8 cellular contexts compared by ENCODE assay signal in genomic region chr12:48198619-48198973, GRCh38. TPM values are rescaled to one million over a fixed set of nuclear protein-coding genes. Genes with fewer than 3 reads are reported as not detected.
DNase-seq lines count a peak whose midpoint lies in the region; ATAC-seq and TF ChIP-seq lines count a peak whose summit lies in the region.

No MANE protein-coding gene starts in this region.

- peak overlapping the region; percentile 68 for H4K8ac ChIP-seq in neuronal stem cell (ENCODE audit: low read depth, low read length)

- H3K36me3 ChIP-seq in fibroblast of lung (ENCODE audit: control insufficient read depth, insufficient read depth, low read length) = no peaks in the 10 kb centered on the region
- H3K36me3 ChIP-seq in neuronal stem cell (replicated peaks in 1 of 2; ENCODE audit: control insufficient read depth in 2 of 2, insufficient read depth in 2 of 2, low read length in 2 of 2) = no peaks in the 10 kb centered on the region
- H3K36me3 ChIP-seq in A673 (ENCODE audit: insufficient read depth, low read length, poor library complexity, severe bottlenecking) = no peaks in the 10 kb centered on the region

- no peak overlapping the region for H2BK5ac ChIP-seq in neuronal stem cell (ENCODE audit: low read length)

- no peaks in the 10 kb centered on the region for H3K9me3 ChIP-seq in fibroblast of lung (ENCODE audit: control insufficient read depth, insufficient read depth, low read depth, low read length)
- H3K9me3 ChIP-seq in neuronal stem cell (replicated peaks in 1 of 2; ENCODE audit: control insufficient read depth in 2 of 2, insufficient read depth in 1 of 2, low read depth in 1 of 2, low read length in 2 of 2) = peaks cover 4 to 9% of the 10 kb centered on the region in 2 donors
- no peaks in the 10 kb centered on the region for H3K9me3 ChIP-seq in A673 (ENCODE audit: low read depth, low read length, poor library complexity, severe bottlenecking)

- H3K4me1 Mint-ChIP-seq in activated CD4-positive, alpha-beta T cell treated with anti-CD3 and anti-CD28 coated beads, Interleukin-2, amount 10 ng/mL, durations not matched to agents 7 days and 5 days = peaks cover 47% of the 10 kb centered on the region

- H3K79me2 ChIP-seq in fibroblast of lung (ENCODE audit: control insufficient read depth, insufficient read depth, low read length) = no peaks in the 10 kb centered on the region

- WGBS in neuronal stem cell (ENCODE audit: extremely low coverage in 2 of 2, insufficient read length in 2 of 2, insufficient replicate concordance in 1 of 2), 2 donors = no CpG with 5 or more reads among the region's 27 CpGs

- H3K23ac ChIP-seq in neuronal stem cell (ENCODE audit: low read depth, low read length, poor library complexity) = no peak overlapping the region

- peak overlapping the region; percentile 92 for H3K18ac ChIP-seq in neuronal stem cell (ENCODE audit: low read length)

- H3K36me3 Mint-ChIP-seq in activated CD4-positive, alpha-beta T cell treated with anti-CD3 and anti-CD28 coated beads, Interleukin-2, amount 10 ng/mL, durations not matched to agents 7 days and 5 days (ENCODE audit: low read depth) = peaks cover 45% of the 10 kb centered on the region

- H3K9ac ChIP-seq in fibroblast of lung (ENCODE audit: insufficient read depth, low read length) = peak overlapping the region; percentile 84
- H3K9ac ChIP-seq in neuronal stem cell (ENCODE audit: low read depth, low read length, poor library complexity) = peak overlapping the region; percentile 83

- no peak overlapping the region for H4K91ac ChIP-seq in neuronal stem cell (ENCODE audit: low read depth, low read length, poor library complexity)

- POLR2A ChIA-PET in activated CD4-positive, alpha-beta T cell treated with anti-CD3 and anti-CD28 coated beads, Interleukin-2, amount 10 ng/mL, durations not matched to agents 7 days and 5 days (lab: Charles Lee) = interaction anchor here (0.6 kb wide), 1 partner anchor 181 kb away, joined by 3 read pairs; no protein-coding TSS in a partner anchor
- POLR2A ChIA-PET in A673 (lab: Charles Lee; ENCODE audit: low non-redundant PET) = no interaction called here

- peak overlapping the region; percentile 75 for H3K4me2 ChIP-seq in fibroblast of lung (ENCODE audit: extremely low read depth, insufficient read depth, low read length)
- peak overlapping the region; percentile 74 for H3K4me2 ChIP-seq in neuronal stem cell (ENCODE audit: insufficient read depth, low read length, poor library complexity, severe bottlenecking)

- H3K4ac ChIP-seq in neuronal stem cell (ENCODE audit: low read length) = no peak overlapping the region

- H3K9me3 Mint-ChIP-seq in activated CD4-positive, alpha-beta T cell treated with anti-CD3 and anti-CD28 coated beads, Interleukin-2, amount 10 ng/mL, durations not matched to agents 7 days and 5 days = peaks cover 24% of the 10 kb centered on the region

- TF ChIP-seq CTCF in fibroblast of lung (conservative IDR thresholded peaks at IDR 0.05 in 1 of 2, IDR thresholded peaks at IDR 0.05 in 1 of 2; ENCODE audit: low read depth in 1 of 2, low read length in 2 of 2) (no peak), A673 (conservative IDR thresholded peaks at IDR 0.05; ENCODE audit: low read depth, low read length) (no peak)

- H3K27me3 ChIP-seq in fibroblast of lung (ENCODE audit: control insufficient read depth, insufficient read depth, low read length) (no peaks in the 10 kb centered on the region), neuronal stem cell (ENCODE audit: control insufficient read depth in 3 of 3, insufficient read depth in 3 of 3, low read depth in 1 of 3, low read length in 3 of 3) (peaks cover 0 to 2% (median 0%) of the 10 kb centered on the region in 3 experiments), A673 (replicated peaks; ENCODE audit: insufficient read depth, low read depth, low read length, poor library complexity) (no peaks in the 10 kb centered on the region)

- H3K14ac ChIP-seq in neuronal stem cell (ENCODE audit: low read length) = no peak overlapping the region

- H2AFZ ChIP-seq in fibroblast of lung (ENCODE audit: low read length) (peak overlapping the region; percentile 98), neuronal stem cell (ENCODE audit: low read length) (peak overlapping the region; percentile 79)

- H3K27me3 Mint-ChIP-seq in activated CD4-positive, alpha-beta T cell treated with anti-CD3 and anti-CD28 coated beads, Interleukin-2, amount 10 ng/mL, durations not matched to agents 7 days and 5 days = peaks cover 14% of the 10 kb centered on the region

- ATAC-seq in GM18505 (IDR thresholded peaks at IDR 0.05; ENCODE audit: unreplicated experiment) (peak; percentile 12), HG02870 (IDR thresholded peaks at IDR 0.05; ENCODE audit: unreplicated experiment) (peak; percentile 8)

- DNase-seq in activated CD4-positive, alpha-beta T cell treated with anti-CD3 and anti-CD28 coated beads, Interleukin-2, amount 10 ng/mL, durations not matched to agents 7 days and 5 days = peak; percentile 30
- DNase-seq in fibroblast of lung (ENCODE audit: low read depth in 2 of 2) (peak; percentile 24 to 31), neuronal stem cell (ENCODE audit: low spot score) (no peak), MV-4-11 (lab: John Stamatoyannopoulos, UW) (no peak), A673 (ENCODE audit: low spot score) (no peak), NCI-H82 treated with DMSO at 0.1 percent for 48 hours (lab: John Stamatoyannopoulos, UW; ENCODE audit: unreplicated experiment) (no peak)

- H4K20me1 ChIP-seq in fibroblast of lung (ENCODE audit: control insufficient read depth, extremely low read depth, insufficient read depth, low read length) = no peaks in the 10 kb centered on the region

- H3K27ac Mint-ChIP-seq in activated CD4-positive, alpha-beta T cell treated with anti-CD3 and anti-CD28 coated beads, Interleukin-2, amount 10 ng/mL, durations not matched to agents 7 days and 5 days = peak overlapping the region; percentile 90

- H3K4me3 Mint-ChIP-seq in activated CD4-positive, alpha-beta T cell treated with anti-CD3 and anti-CD28 coated beads, Interleukin-2, amount 10 ng/mL, durations not matched to agents 7 days and 5 days = peak overlapping the region; percentile 77

- TF ChIP-seq POLR2A in GM18505 (IDR thresholded peaks at IDR 0.05; ENCODE audit: borderline replicate concordance, extremely low read depth, insufficient read depth, insufficient read length) = no peak

- H3K27ac ChIP-seq in fibroblast of lung (ENCODE audit: insufficient read depth, low read length) = peak overlapping the region; percentile 85
- no peak overlapping the region for H3K27ac ChIP-seq in neuronal stem cell (replicated peaks; ENCODE audit: low read length)
- H3K27ac ChIP-seq in A673 (ENCODE audit: low read depth, low read length, poor library complexity, severe bottlenecking) = no peak overlapping the region

- H2BK12ac ChIP-seq in neuronal stem cell (ENCODE audit: low read length) = no peak overlapping the region

- H2AK5ac ChIP-seq in neuronal stem cell (ENCODE audit: low read depth, low read length) = no peak overlapping the region

- H3K4me1 ChIP-seq in fibroblast of lung (ENCODE audit: control insufficient read depth, extremely low read depth, insufficient read depth, low read length) (peaks cover 2% of the 10 kb centered on the region), neuronal stem cell (ENCODE audit: control insufficient read depth in 2 of 2, insufficient read depth in 1 of 2, low read depth in 1 of 2, low read length in 2 of 2) (peaks cover 1 to 6% of the 10 kb centered on the region in 2 donors), A673 (ENCODE audit: insufficient read depth, low read length, poor library complexity, severe bottlenecking) (peaks cover 8% of the 10 kb centered on the region)

- intact Hi-C loops in A673 (cut with micrococcal nuclease; ENCODE audit: unreplicated experiment) = no loop called here

- no peak overlapping the region for H2BK15ac ChIP-seq in neuronal stem cell (ENCODE audit: low read length)

- H2BK120ac ChIP-seq in neuronal stem cell (ENCODE audit: low read depth, low read length) = no peak overlapping the region

- BruUV-seq in A673 (replicated peaks; lab: Mats Ljungman, UMichigan) = no TSS peak

- CTCF ChIA-PET in activated CD4-positive, alpha-beta T cell treated with anti-CD3 and anti-CD28 coated beads, Interleukin-2, amount 10 ng/mL, durations not matched to agents 7 days and 5 days (lab: Charles Lee) = interaction anchor here (0.5 to 2.1 kb wide), 9 partner anchors 9 to 655 kb away, joined by 3 to 7 read pairs (median 3); no protein-coding TSS in a partner anchor
- CTCF ChIA-PET in A673 (lab: Charles Lee) = no interaction called here

- no peaks in the 10 kb centered on the region for H3K79me1 ChIP-seq in neuronal stem cell (ENCODE audit: low read depth, low read length)

- peak overlapping the region; percentile 65 to 84 (median 78) for H3K4me3 ChIP-seq in fibroblast of lung (replicated peaks in 1 of 4; ENCODE audit: control extremely low read depth in 1 of 4, insufficient read depth in 1 of 4, low read depth in 3 of 4, low read length in 4 of 4)
- H3K4me3 ChIP-seq in neuronal stem cell (ENCODE audit: low read length in 2 of 2) = peak overlapping the region; percentile 85 to 93
- no peak overlapping the region for H3K4me3 ChIP-seq in A673 (ENCODE audit: low read depth, low read length, poor library complexity, severe bottlenecking)

RNA-seq across cellular contexts. Expression of gene OR10AD1, which starts 4.5 kb away (rescaled TPM):
- not detected for total RNA-seq in activated CD4-positive, alpha-beta T cell treated with anti-CD3 and anti-CD28 coated beads, Interleukin-2, amount 10 ng/mL, durations not matched to agents 7 days and 5 days
- total RNA-seq in fibroblast of lung = not detected in 2 replicates
- not detected in 2 replicates for polyA plus RNA-seq in fibroblast of lung
- not detected in 2 replicates for polyA plus RNA-seq in fibroblast of lung (2012)
- not detected in 2 replicates for polyA minus RNA-seq in fibroblast of lung (ENCODE audit: low replicate concordance)
- not detected for polyA plus RNA-seq in neuronal stem cell (2013, experiment 1 of 2)
- polyA plus RNA-seq in neuronal stem cell (2013, experiment 2 of 2) = not detected
- total RNA-seq in A673 (2021) = not detected in 2 replicates

RNA-seq across cellular contexts. Expression of gene CCDC184, which starts 15.2 kb away (rescaled TPM):
- under 1 TPM; 0.17 to 0.22 TPM for total RNA-seq in activated CD4-positive, alpha-beta T cell treated with anti-CD3 and anti-CD28 coated beads, Interleukin-2, amount 10 ng/mL, durations not matched to agents 7 days and 5 days
- under 0.01 and 0.17 TPM in 2 replicates for total RNA-seq in fibroblast of lung
- 0.28 and 0.30 TPM in 2 replicates for polyA plus RNA-seq in fibroblast of lung
- 0.36 and 0.47 TPM in 2 replicates for polyA plus RNA-seq in fibroblast of lung (2012)
- polyA minus RNA-seq in fibroblast of lung (ENCODE audit: low replicate concordance) = 0.78 TPM in 1 of 2 replicates, not detected in the other
- polyA plus RNA-seq in neuronal stem cell (2013, experiment 1 of 2) = 3.2 TPM
- 3.0 TPM for polyA plus RNA-seq in neuronal stem cell (2013, experiment 2 of 2)
- total RNA-seq in A673 (2021) = 0.63 and 0.69 TPM in 2 replicates

RNA-seq across cellular contexts. Expression of gene ASB8, which starts 41.3 kb away (rescaled TPM):
- 10 to 100 TPM; 44.7 to 46.4 TPM for total RNA-seq in activated CD4-positive, alpha-beta T cell treated with anti-CD3 and anti-CD28 coated beads, Interleukin-2, amount 10 ng/mL, durations not matched to agents 7 days and 5 days
- total RNA-seq in fibroblast of lung (13.1 and 23.8 TPM in 2 replicates), A673 (2021) (23.5 and 24.1 TPM in 2 replicates)
- 32.8 and 35.0 TPM in 2 replicates for polyA plus RNA-seq in fibroblast of lung
- 28.4 and 38.2 TPM in 2 replicates for polyA plus RNA-seq in fibroblast of lung (2012)
- 25.0 and 25.3 TPM in 2 replicates for polyA minus RNA-seq in fibroblast of lung (ENCODE audit: low replicate concordance)
- polyA plus RNA-seq in neuronal stem cell (2013, experiment 1 of 2) = 6.1 TPM
- 6.7 TPM for polyA plus RNA-seq in neuronal stem cell (2013, experiment 2 of 2)

Comparison
In these comparisons a context has a peak if more than half of its experiments do, and no peak if none do; other contexts are left out.
1. DNase-seq: peak in activated CD4-positive, alpha-beta T cell treated with anti-CD3 and anti-CD28 coated beads, Interleukin-2, amount 10 ng/mL, durations not matched to agents 7 days and 5 days (single experiment) and fibroblast of lung (2 of 2); none in neuronal stem cell (single experiment), MV-4-11 (single experiment), A673 (single experiment) and NCI-H82 treated with DMSO at 0.1 percent for 48 hours (single experiment).